In the genomic region with DNA sequence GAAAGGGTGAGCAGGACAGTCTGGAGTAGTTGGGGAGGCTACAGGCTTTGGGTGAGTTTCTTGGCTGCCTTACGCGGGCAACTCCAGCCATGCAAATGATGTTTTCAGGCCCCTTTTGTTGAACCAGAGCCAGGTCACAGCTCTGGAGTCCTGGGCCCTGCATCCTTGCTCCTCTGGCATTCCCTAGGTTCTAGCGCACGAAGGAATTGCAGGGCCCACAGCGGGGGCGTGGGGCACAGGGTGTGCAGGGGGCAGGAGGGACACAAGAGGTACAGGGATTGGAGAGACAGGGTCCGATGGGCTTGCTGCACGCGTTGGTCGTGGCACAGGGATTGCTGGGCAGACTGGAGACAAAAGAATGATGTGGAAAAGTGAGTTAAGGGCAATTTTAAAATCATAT, we compare ENCODE assay signal across 21 cellular contexts. TPM values are rescaled to one million over a fixed set of nuclear protein-coding genes. Genes with fewer than 3 reads are reported as not detected.
"Had no signal": no experiment of that assay in that cellular context is flagged by ENCODE, and none has a peak within 500 bp of the region (broad histone marks: within the 10 kb centered on the region; RNA-seq: fewer than 3 reads in every experiment).

No MANE protein-coding gene starts in this region.

- H3K4me3 Mint-ChIP-seq: activated CD8-positive, alpha-beta T cell treated with anti-CD3 and anti-CD28 coated beads for 36 hours; T-helper 1 cell treated with Interleukin-12 subunit alpha and Interleukin-12 subunit beta and Interleukin-4 antibody, amounts not matched to agents 30 μg/mL and 1 μg/mL, for 36 hours had no signal

- H3K36me3 ChIP-seq: breast epithelium, Peyer's patch had no signal

- DNase-seq: activated CD4-positive, alpha-beta T cell treated with anti-CD3 and anti-CD28 coated beads for 4 hours; activated CD8-positive, alpha-beta memory T cell treated with anti-CD3 and anti-CD28 coated beads, Interleukin-2, amount 50 U/mL, for 48 hours; activated CD8-positive, alpha-beta T cell treated with anti-CD3 and anti-CD28 coated beads for 36 hours; activated naive CD4-positive, alpha-beta T cell treated with anti-CD3 and anti-CD28 coated beads, Interleukin-2, amount 50 U/mL, for 16 hours; activated T-cell treated with anti-CD3 and anti-CD28 coated beads, Interleukin-2, amount 50 U/mL, for 1 hour; aorta; MV-4-11; NCI-H1092 treated with DMSO at 0.1 percent for 48 hours; NCI-H1417 treated with DMSO at 0.1 percent for 48 hours; NCI-H1694 treated with DMSO at 0.1 percent for 48 hours; NCI-H2029 treated with DMSO at 0.1 percent for 48 hours; NCI-H446; NCI-H524; Peyer's patch; SHP77 treated with DMSO at 0.1 percent for 48 hours had no signal

- H3K9ac ChIP-seq: KMS-11 had no signal

- H3K4me1 ChIP-seq: breast epithelium, Peyer's patch had no signal

- H3K27me3 ChIP-seq: breast epithelium, Peyer's patch had no signal

- ATAC-seq: activated CD4-positive, CD25-positive, alpha-beta regulatory T cell treated with anti-CD3 and anti-CD28 coated beads, Interleukin-2, amount 50 U/mL, for 24 hours; activated CD8-positive, alpha-beta T cell treated with anti-CD3 and anti-CD28 coated beads for 36 hours had no signal

- H3K27ac ChIP-seq: breast epithelium, KMS-11, Peyer's patch had no signal

- H3K27ac Mint-ChIP-seq: activated CD8-positive, alpha-beta T cell treated with anti-CD3 and anti-CD28 coated beads for 36 hours; T-helper 1 cell treated with Interleukin-12 subunit alpha and Interleukin-12 subunit beta and Interleukin-4 antibody, amounts not matched to agents 30 μg/mL and 1 μg/mL, for 36 hours had no signal

- H3K9me3 Mint-ChIP-seq: activated CD8-positive, alpha-beta T cell treated with anti-CD3 and anti-CD28 coated beads for 36 hours had no signal

- H3K9me3 ChIP-seq: breast epithelium, Peyer's patch had no signal

- H3K4me3 ChIP-seq: breast epithelium, Peyer's patch had no signal

RNA-seq across cellular contexts. Expression of a gene that starts 3.6 kb away (rescaled TPM):
- total RNA-seq: activated CD8-positive, alpha-beta T cell treated with anti-CD3 and anti-CD28 coated beads for 36 hours; aorta; breast epithelium; MCF 10A; Peyer's patch; SK-MEL-5 had no signal
- polyA plus RNA-seq: aorta had no signal

RNA-seq across cellular contexts. Expression of a gene that starts 11.7 kb away (rescaled TPM):
- total RNA-seq: activated CD8-positive, alpha-beta T cell treated with anti-CD3 and anti-CD28 coated beads for 36 hours; aorta; breast epithelium; Peyer's patch; SK-MEL-5 had no signal
- polyA plus RNA-seq: aorta had no signal

RNA-seq across cellular contexts. Expression of a gene that starts 24.2 kb away (rescaled TPM):
- total RNA-seq: activated CD8-positive, alpha-beta T cell treated with anti-CD3 and anti-CD28 coated beads for 36 hours; aorta; breast epithelium; MCF 10A; Peyer's patch; SK-MEL-5 had no signal
- polyA plus RNA-seq: aorta had no signal

RNA-seq across cellular contexts. Expression of a gene that starts 30.6 kb away (rescaled TPM):
- total RNA-seq: activated CD8-positive, alpha-beta T cell treated with anti-CD3 and anti-CD28 coated beads for 36 hours; aorta; breast epithelium; MCF 10A; Peyer's patch; SK-MEL-5 had no signal
- polyA plus RNA-seq: aorta had no signal

RNA-seq across cellular contexts. Expression of a gene that starts 43.2 kb away (rescaled TPM):
- total RNA-seq: activated CD8-positive, alpha-beta T cell treated with anti-CD3 and anti-CD28 coated beads for 36 hours; aorta; breast epithelium; MCF 10A; Peyer's patch; SK-MEL-5 had no signal
- polyA plus RNA-seq: aorta had no signal
